Comparison of ENCODE assay signal across 1 cellular context in genomic region chr1:84720275-84720780, GRCh38.
TF ChIP-seq lines count a peak whose summit lies in the region.

No MANE protein-coding gene starts in this region.

TF ChIP-seq in HepG2, 621 proteins besides CTCF, POLR2A, EP300 and RAD21 (continued from another document and continues in another):
- TF ChIP-seq HNF4G (IDR thresholded peaks at IDR 0.05; ENCODE audit: borderline replicate concordance, low read depth, low read length) (peak; percentile 90), HNF4G (CRISPR knock-in tag; IDR thresholded peaks at IDR 0.05; ENCODE audit: borderline replicate concordance, low read depth) (peak; percentile 31; the same call in 1 of the 2 replicates), STAG1 (CRISPR knock-in tag; IDR thresholded peaks at IDR 0.05) (no peak), GATAD1 (CRISPR knock-in tag; IDR thresholded peaks at IDR 0.05) (0 out of 2 replicates have a peak, but pooled peaks have one; percentile 29), ZNF317 (CRISPR knock-in tag; IDR thresholded peaks at IDR 0.05) (peak; percentile 45; the same call in 1 of the 2 replicates), SIX4 (CRISPR knock-in tag; IDR thresholded peaks at IDR 0.05) (0 out of 2 replicates have a peak, but pooled peaks have one; percentile 48), ZNF772 (CRISPR knock-in tag; IDR thresholded peaks at IDR 0.05) (no peak), NFIB (CRISPR knock-in tag; IDR thresholded peaks at IDR 0.05; ENCODE audit: borderline replicate concordance) (no peak), STAT6 (CRISPR knock-in tag; IDR thresholded peaks at IDR 0.05; ENCODE audit: borderline replicate concordance) (0 out of 2 replicates have a peak, but pooled peaks have one; percentile 58), TFAP4 (IDR thresholded peaks at IDR 0.05; ENCODE audit: borderline replicate concordance, low read depth) (peak; percentile 62; the same call in 1 of the 2 replicates), HDAC2 (CRISPR knock-in tag; IDR thresholded peaks at IDR 0.05) (peak; percentile 65; the same call in 1 of the 2 replicates), PPARG (CRISPR knock-in tag; conservative IDR thresholded peaks at IDR 0.05) (0 out of 2 replicates have a peak, but pooled peaks have one; percentile 21), ZXDC (CRISPR knock-in tag; IDR thresholded peaks at IDR 0.05) (no peak), PHF21A (CRISPR knock-in tag; IDR thresholded peaks at IDR 0.05) (peak; percentile 46; the same call in 1 of the 2 replicates), IKZF5 (CRISPR knock-in tag; IDR thresholded peaks at IDR 0.05) (0 out of 2 replicates have a peak, but pooled peaks have one; percentile 25), TOPORS (CRISPR knock-in tag; IDR thresholded peaks at IDR 0.05) (0 out of 2 replicates have a peak, but pooled peaks have one; percentile 45), RELA (CRISPR knock-in tag; IDR thresholded peaks at IDR 0.05) (peak; percentile 93; the same call in 1 of the 2 replicates), ZKSCAN8 (CRISPR knock-in tag; IDR thresholded peaks at IDR 0.05; ENCODE audit: borderline replicate concordance) (no peak), GTF2F1 (IDR thresholded peaks at IDR 0.05; ENCODE audit: low read length) (no peak), DRAP1 (CRISPR knock-in tag; IDR thresholded peaks at IDR 0.05) (peak; percentile 31; the same call in 1 of the 2 replicates), TCF7 (IDR thresholded peaks at IDR 0.05; ENCODE audit: low read depth) (peak; percentile 43; the same call in 1 of the 2 replicates), RXRB (CRISPR knock-in tag; IDR thresholded peaks at IDR 0.05; ENCODE audit: borderline replicate concordance) (peak; percentile 85; the same call in 1 of the 2 replicates), GATAD2A (CRISPR knock-in tag; IDR thresholded peaks at IDR 0.05) (peak; percentile 80), ELF3 (CRISPR knock-in tag; IDR thresholded peaks at IDR 0.05) (peak; percentile 40; the same call in 1 of the 2 replicates), FOXO1 (CRISPR knock-in tag; IDR thresholded peaks at IDR 0.05) (0 out of 2 replicates have a peak, but pooled peaks have one; percentile 69), RBFOX2 (IDR thresholded peaks at IDR 0.05; ENCODE audit: low read depth, low read length) (0 out of 2 replicates have a peak, but pooled peaks have one; percentile 39), HMG20A (CRISPR knock-in tag; IDR thresholded peaks at IDR 0.05; ENCODE audit: borderline replicate concordance) (peak; percentile 84), ZNF619 (CRISPR knock-in tag; IDR thresholded peaks at IDR 0.05) (no peak), MIER3 (CRISPR knock-in tag; IDR thresholded peaks at IDR 0.05; ENCODE audit: borderline replicate concordance) (peak; percentile 41; the same call in 1 of the 2 replicates), ZNF878 (CRISPR knock-in tag; IDR thresholded peaks at IDR 0.05) (0 out of 2 replicates have a peak, but pooled peaks have one; percentile 28), TEAD3 (CRISPR knock-in tag; optimal IDR thresholded peaks at IDR 0.05; ENCODE audit: borderline replicate concordance) (peak; percentile 17), ZNF503 (CRISPR knock-in tag; IDR thresholded peaks at IDR 0.05) (0 out of 2 replicates have a peak, but pooled peaks have one; percentile 21), POLR2G (IDR thresholded peaks at IDR 0.05; ENCODE audit: low read depth, low read length) (peak; percentile 53), CCDC6 (CRISPR knock-in tag; IDR thresholded peaks at IDR 0.05) (no peak), ZNF776 (CRISPR knock-in tag; IDR thresholded peaks at IDR 0.05) (no peak), KLF6 (CRISPR knock-in tag; IDR thresholded peaks at IDR 0.05) (no peak), REST (IDR thresholded peaks at IDR 0.05; ENCODE audit: borderline replicate concordance in 1 of 2, low read depth in 1 of 2, low read length in 2 of 2) (peak in 1 of 2 experiments; percentile 66; a peak in 1 of 4 replicates), HOXD1 (CRISPR knock-in tag; IDR thresholded peaks at IDR 0.05) (0 out of 2 replicates have a peak, but pooled peaks have one; percentile 28), HNF1B (CRISPR knock-in tag; IDR thresholded peaks at IDR 0.05) (no peak), THRA (CRISPR knock-in tag; IDR thresholded peaks at IDR 0.05; ENCODE audit: borderline replicate concordance) (peak; percentile 51; the same call in 1 of the 2 replicates), NR2F2 (IDR thresholded peaks at IDR 0.05; ENCODE audit: borderline replicate concordance, low read depth) (peak; percentile 51; the same call in 1 of the 2 replicates), SMARCE1 (IDR thresholded peaks at IDR 0.05; ENCODE audit: borderline replicate concordance) (no peak), ZNF780A (CRISPR knock-in tag; IDR thresholded peaks at IDR 0.05) (no peak), GZF1 (CRISPR knock-in tag; IDR thresholded peaks at IDR 0.05) (no peak), ZBTB20 (CRISPR knock-in tag; IDR thresholded peaks at IDR 0.05; ENCODE audit: borderline replicate concordance, low read depth) (0 out of 2 replicates have a peak, but pooled peaks have one; percentile 37), HNF4A (CRISPR knock-in tag; IDR thresholded peaks at IDR 0.05) (peak; percentile 98), SOX6 (IDR thresholded peaks at IDR 0.05) (no peak), SOX6 (CRISPR knock-in tag; IDR thresholded peaks at IDR 0.05) (peak; percentile 86), ONECUT2 (CRISPR knock-in tag; IDR thresholded peaks at IDR 0.05) (0 out of 2 replicates have a peak, but pooled peaks have one; percentile 22)
